ENCODE assay signal across 1 cellular context in the genomic region with DNA sequence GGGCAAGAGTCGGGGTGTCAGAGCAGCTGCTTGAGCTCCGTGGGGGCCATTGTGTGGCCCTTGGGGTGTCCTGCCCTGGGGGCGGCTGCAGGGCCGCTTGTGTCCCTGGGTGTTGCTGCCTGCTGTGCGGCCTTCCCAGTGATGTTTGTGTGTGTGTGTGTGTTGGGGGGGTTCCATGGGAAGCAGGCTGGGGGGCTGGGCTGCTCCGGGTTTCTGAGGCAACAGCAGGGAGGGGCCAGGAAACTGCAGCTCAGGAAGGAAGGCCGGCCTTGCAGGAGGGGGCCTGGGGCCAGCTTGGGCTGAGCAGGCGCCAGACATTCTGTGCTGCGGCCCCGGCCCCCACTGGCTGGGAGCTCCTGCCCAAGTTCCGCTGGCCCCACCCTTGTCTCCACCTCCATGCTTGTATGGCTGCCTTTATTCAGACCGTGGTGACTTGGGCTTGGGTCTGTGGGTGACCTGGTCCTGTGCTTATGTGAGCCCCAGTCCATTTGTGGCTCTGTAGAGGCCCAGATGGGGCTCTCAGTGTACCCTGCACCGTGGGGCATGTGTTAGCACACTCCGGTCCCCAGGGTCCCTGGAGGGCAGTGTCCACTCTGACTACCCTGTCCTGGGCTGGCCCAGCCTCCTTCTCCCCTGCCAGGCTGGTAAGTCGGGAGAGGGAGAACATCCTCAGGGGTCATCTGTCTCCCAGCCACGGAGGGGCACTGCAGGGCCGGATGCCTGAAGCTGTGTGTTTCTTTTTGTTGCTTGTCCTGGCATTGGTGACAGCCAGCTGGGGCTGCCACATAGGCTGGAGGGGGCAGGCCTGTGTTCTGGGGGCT.
TF ChIP-seq lines count a peak whose summit lies in the region.

No MANE protein-coding gene starts in this region.

TF ChIP-seq in HepG2, 621 proteins besides CTCF, POLR2A, EP300 and RAD21 (continued from another document and continues in another):
- TF ChIP-seq ZNF318 (CRISPR knock-in tag; IDR thresholded peaks at IDR 0.05) (0 out of 2 replicates have a peak, but pooled peaks have one; percentile 72), HOXA7 (CRISPR knock-in tag; IDR thresholded peaks at IDR 0.05) (no peak), TIGD3 (CRISPR knock-in tag; IDR thresholded peaks at IDR 0.05; ENCODE audit: borderline replicate concordance) (peak; percentile 22; the same call in 1 of the 2 replicates), ELK4 (CRISPR knock-in tag; IDR thresholded peaks at IDR 0.05; ENCODE audit: borderline replicate concordance) (no peak), ZFP1 (CRISPR knock-in tag; IDR thresholded peaks at IDR 0.05) (peak; percentile 62; the same call in 1 of the 2 replicates), MEF2D (CRISPR knock-in tag; IDR thresholded peaks at IDR 0.05) (peak; percentile 60; the same call in 1 of the 2 replicates), IKZF1 (IDR thresholded peaks at IDR 0.05) (no peak), ZNF3 (CRISPR knock-in tag; IDR thresholded peaks at IDR 0.05) (peak; percentile 31; the same call in 1 of the 2 replicates), CENPX (CRISPR knock-in tag; IDR thresholded peaks at IDR 0.05) (no peak), ZNF780A (CRISPR knock-in tag; IDR thresholded peaks at IDR 0.05) (no peak), KLF13 (CRISPR knock-in tag; IDR thresholded peaks at IDR 0.05) (no peak; the same call in 1 of the 2 replicates), SETDB1 (CRISPR knock-in tag; IDR thresholded peaks at IDR 0.05; ENCODE audit: borderline replicate concordance) (no peak), ZNF557 (CRISPR knock-in tag; IDR thresholded peaks at IDR 0.05) (peak; percentile 70; the same call in 1 of the 2 replicates), ZNF629 (CRISPR knock-in tag; conservative IDR thresholded peaks at IDR 0.05) (peak; percentile 45), KDM4B (CRISPR knock-in tag; IDR thresholded peaks at IDR 0.05) (peak; percentile 56), ISX (CRISPR knock-in tag; conservative IDR thresholded peaks at IDR 0.05) (no peak), ARNTL (CRISPR knock-in tag; IDR thresholded peaks at IDR 0.05) (peak; percentile 50; the same call in 1 of the 2 replicates), EZH2 (conservative IDR thresholded peaks at IDR 0.05; ENCODE audit: low read depth, low read length) (no peak), SMAD9 (CRISPR knock-in tag; IDR thresholded peaks at IDR 0.05) (0 out of 2 replicates have a peak, but pooled peaks have one; percentile 49), HHEX (CRISPR knock-in tag; IDR thresholded peaks at IDR 0.05) (no peak), ZNF772 (CRISPR knock-in tag; IDR thresholded peaks at IDR 0.05) (peak; percentile 80), ZNF432 (CRISPR knock-in tag; IDR thresholded peaks at IDR 0.05; ENCODE audit: borderline replicate concordance) (no peak), ZMYM3 (CRISPR knock-in tag; IDR thresholded peaks at IDR 0.05) (peak; percentile 57), TOPORS (CRISPR knock-in tag; IDR thresholded peaks at IDR 0.05) (no peak), ZNF275 (CRISPR knock-in tag; IDR thresholded peaks at IDR 0.05; ENCODE audit: borderline replicate concordance) (peak; percentile 67; the same call in 1 of the 2 replicates), ZNF841 (CRISPR knock-in tag; IDR thresholded peaks at IDR 0.05; ENCODE audit: borderline replicate concordance) (no peak), MEIS1 (CRISPR knock-in tag; IDR thresholded peaks at IDR 0.05; ENCODE audit: borderline replicate concordance) (0 out of 2 replicates have a peak, but pooled peaks have one; percentile 64), ZZZ3 (CRISPR knock-in tag; IDR thresholded peaks at IDR 0.05; ENCODE audit: borderline replicate concordance) (no peak; the same call in 1 of the 2 replicates), MATR3 (CRISPR knock-in tag; IDR thresholded peaks at IDR 0.05) (no peak), MYNN (CRISPR knock-in tag; IDR thresholded peaks at IDR 0.05; ENCODE audit: low read depth) (0 out of 2 replicates have a peak, but pooled peaks have one; percentile 91), THYN1 (CRISPR knock-in tag; IDR thresholded peaks at IDR 0.05; ENCODE audit: borderline replicate concordance, low read depth) (no peak), SATB2 (CRISPR knock-in tag; IDR thresholded peaks at IDR 0.05) (peak; percentile 76; the same call in 1 of the 2 replicates)
- TF ChIP-seq, protein P1, sequence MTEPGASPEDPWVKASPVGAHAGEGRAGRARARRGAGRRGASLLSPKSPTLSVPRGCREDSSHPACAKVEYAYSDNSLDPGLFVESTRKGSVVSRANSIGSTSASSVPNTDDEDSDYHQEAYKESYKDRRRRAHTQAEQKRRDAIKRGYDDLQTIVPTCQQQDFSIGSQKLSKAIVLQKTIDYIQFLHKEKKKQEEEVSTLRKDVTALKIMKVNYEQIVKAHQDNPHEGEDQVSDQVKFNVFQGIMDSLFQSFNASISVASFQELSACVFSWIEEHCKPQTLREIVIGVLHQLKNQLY (CRISPR knock-in tag; IDR thresholded peaks at IDR 0.05): peak; percentile 44; the same call in 1 of the 2 replicates
- TF ChIP-seq, protein P2, sequence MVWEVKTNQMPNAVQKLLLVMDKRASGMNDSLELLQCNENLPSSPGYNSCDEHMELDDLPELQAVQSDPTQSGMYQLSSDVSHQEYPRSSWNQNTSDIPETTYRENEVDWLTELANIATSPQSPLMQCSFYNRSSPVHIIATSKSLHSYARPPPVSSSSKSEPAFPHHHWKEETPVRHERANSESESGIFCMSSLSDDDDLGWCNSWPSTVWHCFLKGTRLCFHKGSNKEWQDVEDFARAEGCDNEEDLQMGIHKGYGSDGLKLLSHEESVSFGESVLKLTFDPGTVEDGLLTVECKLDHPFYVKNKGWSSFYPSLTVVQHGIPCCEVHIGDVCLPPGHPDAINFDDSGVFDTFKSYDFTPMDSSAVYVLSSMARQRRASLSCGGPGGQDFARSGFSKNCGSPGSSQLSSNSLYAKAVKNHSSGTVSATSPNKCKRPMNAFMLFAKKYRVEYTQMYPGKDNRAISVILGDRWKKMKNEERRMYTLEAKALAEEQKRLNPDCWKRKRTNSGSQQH (CRISPR knock-in tag; IDR thresholded peaks at IDR 0.05; ENCODE audit: low read depth): 0 out of 2 replicates have a peak, but pooled peaks have one; percentile 3
- TF ChIP-seq, protein P3, sequence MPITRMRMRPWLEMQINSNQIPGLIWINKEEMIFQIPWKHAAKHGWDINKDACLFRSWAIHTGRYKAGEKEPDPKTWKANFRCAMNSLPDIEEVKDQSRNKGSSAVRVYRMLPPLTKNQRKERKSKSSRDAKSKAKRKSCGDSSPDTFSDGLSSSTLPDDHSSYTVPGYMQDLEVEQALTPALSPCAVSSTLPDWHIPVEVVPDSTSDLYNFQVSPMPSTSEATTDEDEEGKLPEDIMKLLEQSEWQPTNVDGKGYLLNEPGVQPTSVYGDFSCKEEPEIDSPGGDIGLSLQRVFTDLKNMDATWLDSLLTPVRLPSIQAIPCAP (CRISPR knock-in tag; IDR thresholded peaks at IDR 0.05; ENCODE audit: low read depth): no peak
- TF ChIP-seq, protein P4, sequence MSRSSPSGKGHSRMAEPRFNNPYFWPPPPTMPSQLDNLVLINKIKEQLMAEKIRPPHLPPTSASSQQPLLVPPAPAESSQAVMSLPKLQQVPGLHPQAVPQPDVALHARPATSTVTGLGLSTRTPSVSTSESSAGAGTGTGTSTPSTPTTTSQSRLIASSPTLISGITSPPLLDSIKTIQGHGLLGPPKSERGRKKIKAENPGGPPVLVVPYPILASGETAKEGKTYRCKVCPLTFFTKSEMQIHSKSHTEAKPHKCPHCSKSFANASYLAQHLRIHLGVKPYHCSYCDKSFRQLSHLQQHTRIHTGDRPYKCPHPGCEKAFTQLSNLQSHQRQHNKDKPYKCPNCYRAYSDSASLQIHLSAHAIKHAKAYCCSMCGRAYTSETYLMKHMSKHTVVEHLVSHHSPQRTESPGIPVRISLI (CRISPR knock-in tag; IDR thresholded peaks at IDR 0.05; ENCODE audit: borderline replicate concordance): 0 out of 2 replicates have a peak, but pooled peaks have one; percentile 31
- TF ChIP-seq, protein P5, sequence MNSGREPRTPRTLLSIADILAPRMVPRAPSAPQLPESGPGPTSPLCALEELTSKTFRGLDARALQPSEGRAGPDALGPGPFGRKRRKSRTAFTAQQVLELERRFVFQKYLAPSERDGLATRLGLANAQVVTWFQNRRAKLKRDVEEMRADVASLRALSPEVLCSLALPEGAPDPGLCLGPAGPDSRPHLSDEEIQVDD (CRISPR knock-in tag; IDR thresholded peaks at IDR 0.05; ENCODE audit: borderline replicate concordance): 0 out of 2 replicates have a peak, but pooled peaks have one; percentile 76
- TF ChIP-seq, protein P6, sequence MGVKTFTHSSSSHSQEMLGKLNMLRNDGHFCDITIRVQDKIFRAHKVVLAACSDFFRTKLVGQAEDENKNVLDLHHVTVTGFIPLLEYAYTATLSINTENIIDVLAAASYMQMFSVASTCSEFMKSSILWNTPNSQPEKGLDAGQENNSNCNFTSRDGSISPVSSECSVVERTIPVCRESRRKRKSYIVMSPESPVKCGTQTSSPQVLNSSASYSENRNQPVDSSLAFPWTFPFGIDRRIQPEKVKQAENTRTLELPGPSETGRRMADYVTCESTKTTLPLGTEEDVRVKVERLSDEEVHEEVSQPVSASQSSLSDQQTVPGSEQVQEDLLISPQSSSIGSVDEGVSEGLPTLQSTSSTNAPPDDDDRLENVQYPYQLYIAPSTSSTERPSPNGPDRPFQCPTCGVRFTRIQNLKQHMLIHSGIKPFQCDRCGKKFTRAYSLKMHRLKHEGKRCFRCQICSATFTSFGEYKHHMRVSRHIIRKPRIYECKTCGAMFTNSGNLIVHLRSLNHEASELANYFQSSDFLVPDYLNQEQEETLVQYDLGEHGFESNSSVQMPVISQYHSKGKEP (CRISPR knock-in tag; IDR thresholded peaks at IDR 0.05): no peak
